ENCODE assay signal across 21 cellular contexts in genomic region chr3:134255399-134255798, GRCh38.
"Had no signal": no experiment of that assay in that cellular context is flagged by ENCODE, and none has a peak within 500 bp of the region (broad histone marks: within the 10 kb centered on the region; RNA-seq: fewer than 3 reads in every experiment).

No MANE protein-coding gene starts in this region.

- H3K9ac ChIP-seq: parathyroid adenoma had no signal

- H3K79me2 ChIP-seq: parathyroid adenoma had no signal

- H3K4me1 ChIP-seq: parathyroid adenoma had no signal

- H3K36me3 ChIP-seq: esophagus squamous epithelium, gastroesophageal sphincter, tibial nerve had no signal

- H3K9me3 ChIP-seq: esophagus squamous epithelium, gastroesophageal sphincter, tibial nerve had no signal

- FAIRE-seq: islet of Langerhans had no signal

- H3K27me3 ChIP-seq: esophagus squamous epithelium, gastroesophageal sphincter, tibial nerve had no signal

- DNase-seq: activated CD4-positive, alpha-beta memory T cell treated with anti-CD3 and anti-CD28 coated beads, Interleukin-2, amount 10 ng/mL, durations not matched to agents 7 days and 5 days; activated CD4-positive, alpha-beta T cell treated with anti-CD3 and anti-CD28 coated beads, Interleukin-2, amount 10 ng/mL, durations not matched to agents 24 days and 14 days; activated effector memory CD4-positive, alpha-beta T cell treated with Interleukin-2 at 50 U/mL for 16 hours; activated naive CD4-positive, alpha-beta T cell treated with anti-CD3 and anti-CD28 coated beads, Interleukin-2, amount 10 ng/mL, durations not matched to agents 7 days and 5 days; activated T-cell treated with anti-CD3 and anti-CD28 coated beads, Interleukin-2, amount 50 U/mL, for 72 hours; amygdala; cerebellar nuclear complex; esophagus squamous epithelium; head of caudate nucleus; hypothalamus; left colon; nucleus accumbens; right cardiac atrium; stimulated activated naive CD8-positive, alpha-beta T cell treated with anti-CD3 and anti-CD28 coated beads, Interleukin-15, amount 100 ng/mL, for 72 hours had no signal

- ATAC-seq: activated CD4-positive, CD25-positive, alpha-beta regulatory T cell treated with anti-CD3 and anti-CD28 coated beads, Interleukin-2, amount 50 U/mL, for 24 hours; activated T-cell treated with anti-CD3 and anti-CD28 coated beads, Interleukin-2, amount 50 U/mL, for 72 hours; gastroesophageal sphincter; left colon; right cardiac atrium; stimulated activated naive CD8-positive, alpha-beta T cell treated with anti-CD3 and anti-CD28 coated beads, Interleukin-15, amount 100 ng/mL, for 72 hours had no signal

- H2AFZ ChIP-seq: parathyroid adenoma had no signal

- H3K4me3 ChIP-seq: coronary artery, esophagus squamous epithelium, gastroesophageal sphincter, tibial nerve had no signal

- H3K27ac ChIP-seq: coronary artery, esophagus squamous epithelium, gastroesophageal sphincter, parathyroid adenoma, tibial nerve, VCaP had no signal
